ENCODE assay signal across 15 cellular contexts in genomic region chr18:35131387-35132283, GRCh38.
DNase-seq lines count a peak whose midpoint lies in the region; ATAC-seq and TF ChIP-seq lines count a peak whose summit lies in the region.
"Had no signal": no experiment of that assay in that cellular context is flagged by ENCODE, and none has a peak within 500 bp of the region (broad histone marks: within the 10 kb centered on the region; RNA-seq: fewer than 3 reads in every experiment).

No MANE protein-coding gene starts in this region.

- H3K4me1 ChIP-seq in adrenal gland (replicated peaks in 1 of 2), result peaks cover 0 to 25% of the 10 kb centered on the region in 2 donors
- H3K4me1 ChIP-seq: thyroid gland had no signal

- H3K9me3 ChIP-seq in adrenal gland (replicated peaks in 1 of 3), result no peaks in the 10 kb centered on the region
- H3K9me3 ChIP-seq: thyroid gland had no signal

- intact Hi-C loops in adrenal gland (cut with DNase I), result no loop called here

- H3K4me3 ChIP-seq in adrenal gland, result no peak overlapping the region
- H3K4me3 ChIP-seq: thyroid gland had no signal

- 55 to 62% (median 60%) methylated on average over 13 of the region's 13 CpGs for WGBS in adrenal gland, 4 donors

- DNase-seq in adrenal gland (peak in 1 of 7 donors; percentile 43), epidermal melanocyte (ENCODE audit: insufficient read length, low spot score) (peak; percentile 76), lung microvascular endothelial cell (ENCODE audit: low read depth in 2 of 2) (peak; percentile 32 to 80), DMS53 (lab: John Stamatoyannopoulos, UW) (no peak)
- DNase-seq in stimulated activated naive B cell treated with anti-CD40 and anti-IgM and Interleukin-4, amounts not matched to agents 10 μg/mL and 1 μg/mL and 100 μg/mL, for 72 hours, result no peak
- no peak for DNase-seq in stimulated activated CD4-positive, alpha-beta T cell treated with anti-CD3 and anti-CD28 coated beads, Interleukin-4, amount 100 ng/mL, for 24 hours
- DNase-seq: activated CD4-positive, alpha-beta T cell treated with anti-CD3 and anti-CD28 coated beads for 1 hour; CD4-positive, alpha-beta memory T cell; islet precursor cell; NCI-H345; PC-3; thyroid gland had no signal

- TF ChIP-seq CTCF in adrenal gland (IDR thresholded peaks at IDR 0.05), result no peak

- peaks cover 0 to 70% of the 10 kb centered on the region in 2 donors for H3K36me3 ChIP-seq in adrenal gland (replicated peaks in 1 of 2)

- no peaks in the 10 kb centered on the region for H3K9me3 Mint-ChIP-seq in stimulated activated naive B cell treated with anti-CD40 and anti-IgM and Interleukin-4, amounts not matched to agents 10 μg/mL and 1 μg/mL and 100 μg/mL, for 72 hours
- H3K9me3 Mint-ChIP-seq: CD4-positive, alpha-beta memory T cell; T-helper 1 cell treated with Interleukin-12 subunit alpha and Interleukin-12 subunit beta and Interleukin-4 antibody, amounts not matched to agents 30 μg/mL and 1 μg/mL, for 36 hours had no signal

- peaks cover 43 to 72% of the 10 kb centered on the region in 2 donors for H3K36me3 Mint-ChIP-seq in stimulated activated naive B cell treated with anti-CD40 and anti-IgM and Interleukin-4, amounts not matched to agents 10 μg/mL and 1 μg/mL and 100 μg/mL, for 72 hours

- peaks cover 6 to 11% of the 10 kb centered on the region in 2 donors for H3K4me1 Mint-ChIP-seq in stimulated activated naive B cell treated with anti-CD40 and anti-IgM and Interleukin-4, amounts not matched to agents 10 μg/mL and 1 μg/mL and 100 μg/mL, for 72 hours

- no peak overlapping the region for H3K4me3 Mint-ChIP-seq in stimulated activated naive B cell treated with anti-CD40 and anti-IgM and Interleukin-4, amounts not matched to agents 10 μg/mL and 1 μg/mL and 100 μg/mL, for 72 hours
- H3K4me3 Mint-ChIP-seq: CD4-positive, alpha-beta memory T cell; T-helper 1 cell treated with Interleukin-12 subunit alpha and Interleukin-12 subunit beta and Interleukin-4 antibody, amounts not matched to agents 30 μg/mL and 1 μg/mL, for 36 hours had no signal

- no peak for TF ChIP-seq POLR2A in adrenal gland (IDR thresholded peaks at IDR 0.05)

- H3K27me3 Mint-ChIP-seq in stimulated activated naive B cell treated with anti-CD40 and anti-IgM and Interleukin-4, amounts not matched to agents 10 μg/mL and 1 μg/mL and 100 μg/mL, for 72 hours, result no peaks in the 10 kb centered on the region
- H3K27me3 Mint-ChIP-seq: CD4-positive, alpha-beta memory T cell had no signal

- no peaks in the 10 kb centered on the region for H3K27me3 ChIP-seq in adrenal gland
- H3K27me3 ChIP-seq: thyroid gland had no signal

- ATAC-seq in stimulated activated naive B cell treated with anti-CD40 and anti-IgM and Interleukin-4, amounts not matched to agents 10 μg/mL and 1 μg/mL and 100 μg/mL, for 72 hours (replicated peaks), result no peak
- ATAC-seq in GM21390 (IDR thresholded peaks at IDR 0.05; ENCODE audit: unreplicated experiment) (no peak), HG03571 (IDR thresholded peaks at IDR 0.05; ENCODE audit: unreplicated experiment) (no peak)
- ATAC-seq: PC-3 had no signal

- H3K27ac ChIP-seq in adrenal gland, result peak overlapping the region in 3 of 5 donors; percentile 22 to 65 (median 46)
- H3K27ac ChIP-seq: thyroid gland had no signal

- peak overlapping the region; percentile 71 for H3K27ac Mint-ChIP-seq in stimulated activated naive B cell treated with anti-CD40 and anti-IgM and Interleukin-4, amounts not matched to agents 10 μg/mL and 1 μg/mL and 100 μg/mL, for 72 hours
- H3K27ac Mint-ChIP-seq: T-helper 1 cell treated with Interleukin-12 subunit alpha and Interleukin-12 subunit beta and Interleukin-4 antibody, amounts not matched to agents 30 μg/mL and 1 μg/mL, for 36 hours had no signal

Comparison
In these comparisons a context has a peak if more than half of its experiments do, and no peak if none do; other contexts are left out.
1. DNase-seq: peak in epidermal melanocyte (single experiment) and lung microvascular endothelial cell (2 of 2); none in stimulated activated naive B cell treated with anti-CD40 and anti-IgM and Interleukin-4, amounts not matched to agents 10 μg/mL and 1 μg/mL and 100 μg/mL, for 72 hours (single experiment), stimulated activated CD4-positive, alpha-beta T cell treated with anti-CD3 and anti-CD28 coated beads, Interleukin-4, amount 100 ng/mL, for 24 hours (single experiment) and DMS53 (single experiment).